In the genomic region with DNA sequence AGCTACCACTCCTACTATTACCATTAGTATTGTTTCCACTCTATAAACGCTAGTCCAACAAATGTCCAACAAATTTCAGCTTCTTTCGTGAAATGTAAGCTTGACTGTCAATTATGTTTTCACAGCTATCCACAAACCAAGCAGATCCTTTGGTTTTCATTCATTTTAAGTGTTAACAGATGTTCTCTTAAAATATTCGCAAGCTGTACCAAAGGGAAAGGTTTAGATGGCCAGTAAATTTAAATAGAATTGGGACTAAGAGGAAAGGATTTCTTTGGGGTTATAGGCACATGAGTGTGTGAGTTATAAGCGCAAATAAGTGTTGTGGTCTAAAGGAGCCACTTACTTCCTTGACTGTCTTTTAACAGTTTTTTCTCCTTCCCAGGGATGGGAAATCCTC, we compare ENCODE assay signal across 22 cellular contexts.
DNase-seq lines count a peak whose midpoint lies in the region; ATAC-seq lines count a peak whose summit lies in the region.
"Had no signal": no experiment of that assay in that cellular context is flagged by ENCODE, and none has a peak within 500 bp of the region (broad histone marks: within the 10 kb centered on the region; RNA-seq: fewer than 3 reads in every experiment).

No MANE protein-coding gene starts in this region.

- peaks cover 15 to 20% of the 10 kb centered on the region in 2 donors for H3K4me1 ChIP-seq in aorta (ENCODE audit: control insufficient read depth in 1 of 2, insufficient read depth in 2 of 2, low read length in 2 of 2)
- H3K4me1 ChIP-seq: Caco-2, psoas muscle, upper lobe of right lung had no signal

- H3K9me3 ChIP-seq in aorta (ENCODE audit: control insufficient read depth, low read length): no peaks in the 10 kb centered on the region
- H3K9me3 ChIP-seq: Caco-2, psoas muscle, upper lobe of right lung had no signal

- WGBS in aorta, 2 donors: 89 to 90% methylated on average over 4 of the region's 4 CpGs

- no peaks in the 10 kb centered on the region for H3K27me3 ChIP-seq in aorta (ENCODE audit: control insufficient read depth in 1 of 2, insufficient read depth in 2 of 2, low read length in 1 of 2)
- H3K27me3 ChIP-seq: upper lobe of right lung had no signal

- H3K36me3 ChIP-seq in aorta (ENCODE audit: control insufficient read depth in 1 of 2, insufficient read depth in 2 of 2, low read length in 1 of 2): no peaks in the 10 kb centered on the region
- H3K36me3 ChIP-seq: neural progenitor cell, upper lobe of right lung had no signal

- peaks cover 32% of the 10 kb centered on the region for H3K4me1 Mint-ChIP-seq in activated naive CD8-positive, alpha-beta T cell (ENCODE audit: low read depth)
- H3K4me1 Mint-ChIP-seq in activated naive CD8-positive, alpha-beta T cell treated with anti-CD3 and anti-CD28 coated beads for 36 hours: peaks cover 22% of the 10 kb centered on the region
- peaks cover 62% of the 10 kb centered on the region for H3K4me1 Mint-ChIP-seq in activated naive CD8-positive, alpha-beta T cell treated with anti-CD3 and anti-CD28 coated beads, Interleukin-2, amount 50 U/mL, for 24 hours

- peak overlapping the region; percentile 97 to 98 for H3K27ac ChIP-seq in aorta (ENCODE audit: low read depth in 1 of 2, low read length in 2 of 2)
- H3K27ac ChIP-seq: neural progenitor cell, psoas muscle, upper lobe of right lung had no signal

- intact Hi-C loops in aorta (cut with DNase I): loop anchor here (5.0 to 10.0 kb wide), 5 partner anchors 133 to 272 kb away; no protein-coding TSS in a partner anchor
- intact Hi-C loops in posterior cingulate gyrus (cut with DNase I): loop anchor here (10.0 kb wide), 1 partner anchor 335 kb away; no protein-coding TSS in a partner anchor

- peaks cover 2% of the 10 kb centered on the region for H3K27me3 Mint-ChIP-seq in activated naive CD8-positive, alpha-beta T cell
- H3K27me3 Mint-ChIP-seq in activated naive CD8-positive, alpha-beta T cell treated with anti-CD3 and anti-CD28 coated beads for 36 hours: peaks cover 37% of the 10 kb centered on the region
- peaks cover 36% of the 10 kb centered on the region for H3K27me3 Mint-ChIP-seq in activated naive CD8-positive, alpha-beta T cell treated with anti-CD3 and anti-CD28 coated beads, Interleukin-2, amount 50 U/mL, for 24 hours

- H3K4me3 Mint-ChIP-seq in activated naive CD8-positive, alpha-beta T cell: no peak overlapping the region
- H3K4me3 Mint-ChIP-seq in activated naive CD8-positive, alpha-beta T cell treated with anti-CD3 and anti-CD28 coated beads for 36 hours: no peak overlapping the region
- H3K4me3 Mint-ChIP-seq in activated naive CD8-positive, alpha-beta T cell treated with anti-CD3 and anti-CD28 coated beads, Interleukin-2, amount 50 U/mL, for 24 hours: no peak overlapping the region
- H3K4me3 Mint-ChIP-seq: neural progenitor cell, WTC11 had no signal

- no peak overlapping the region for H3K4me3 ChIP-seq in aorta (ENCODE audit: low read length in 2 of 2)
- H3K4me3 ChIP-seq: neural progenitor cell, psoas muscle, upper lobe of right lung had no signal

- H3K9me3 Mint-ChIP-seq in activated naive CD8-positive, alpha-beta T cell (ENCODE audit: low read depth): no peaks in the 10 kb centered on the region
- no peaks in the 10 kb centered on the region for H3K9me3 Mint-ChIP-seq in activated naive CD8-positive, alpha-beta T cell treated with anti-CD3 and anti-CD28 coated beads for 36 hours
- H3K9me3 Mint-ChIP-seq in activated naive CD8-positive, alpha-beta T cell treated with anti-CD3 and anti-CD28 coated beads, Interleukin-2, amount 50 U/mL, for 24 hours: peaks cover 5% of the 10 kb centered on the region
- H3K9me3 Mint-ChIP-seq: WTC11 had no signal

- H3K36me3 Mint-ChIP-seq in activated naive CD8-positive, alpha-beta T cell: no peaks in the 10 kb centered on the region
- H3K36me3 Mint-ChIP-seq in activated naive CD8-positive, alpha-beta T cell treated with anti-CD3 and anti-CD28 coated beads for 36 hours: no peaks in the 10 kb centered on the region
- H3K36me3 Mint-ChIP-seq in activated naive CD8-positive, alpha-beta T cell treated with anti-CD3 and anti-CD28 coated beads, Interleukin-2, amount 50 U/mL, for 24 hours (ENCODE audit: low read depth): peaks cover 4% of the 10 kb centered on the region
- H3K36me3 Mint-ChIP-seq: neural progenitor cell, WTC11 had no signal

- peak overlapping the region; percentile 1 for H3K27ac Mint-ChIP-seq in activated naive CD8-positive, alpha-beta T cell
- no peak overlapping the region for H3K27ac Mint-ChIP-seq in activated naive CD8-positive, alpha-beta T cell treated with anti-CD3 and anti-CD28 coated beads for 36 hours
- peak overlapping the region; percentile 53 for H3K27ac Mint-ChIP-seq in activated naive CD8-positive, alpha-beta T cell treated with anti-CD3 and anti-CD28 coated beads, Interleukin-2, amount 50 U/mL, for 24 hours
- H3K27ac Mint-ChIP-seq: neural progenitor cell, WTC11 had no signal

- DNase-seq in activated naive CD8-positive, alpha-beta T cell treated with anti-CD3 and anti-CD28 coated beads for 36 hours: no peak
- no peak for DNase-seq in activated naive CD8-positive, alpha-beta T cell treated with anti-CD3 and anti-CD28 coated beads, Interleukin-2, amount 50 U/mL, for 24 hours
- DNase-seq in fibroblast of peridontal ligament (ENCODE audit: extremely low read depth): peak; percentile 84
- DNase-seq in aorta: no peak
- DNase-seq in stimulated activated CD4-positive, alpha-beta T cell treated with anti-CD3 and anti-CD28 coated beads, Interleukin-15, amount 100 ng/mL, for 24 hours: no peak
- no peak for DNase-seq in posterior cingulate gyrus
- DNase-seq in pons (ENCODE audit: low spot score): no peak
- DNase-seq: activated CD4-positive, alpha-beta T cell treated with anti-CD3 and anti-CD28 coated beads, Interleukin-2, amount 50 U/mL, for 1 hour; C1 segment of cervical spinal cord; Caco-2; DND-41; effector CD4-positive, alpha-beta T cell; glutamatergic neuron; kidney; NCI-H1417; NCI-H2081; NCI-H82; psoas muscle; upper lobe of right lung had no signal

- ATAC-seq in activated naive CD8-positive, alpha-beta T cell treated with anti-CD3 and anti-CD28 coated beads, Interleukin-2, amount 50 U/mL, for 24 hours: no peak
- no peak for ATAC-seq in aorta (ENCODE audit: low FRiP score)
- ATAC-seq: psoas muscle, upper lobe of right lung, WTC11 had no signal
